29 cellular contexts compared by ENCODE assay signal in the genomic region with DNA sequence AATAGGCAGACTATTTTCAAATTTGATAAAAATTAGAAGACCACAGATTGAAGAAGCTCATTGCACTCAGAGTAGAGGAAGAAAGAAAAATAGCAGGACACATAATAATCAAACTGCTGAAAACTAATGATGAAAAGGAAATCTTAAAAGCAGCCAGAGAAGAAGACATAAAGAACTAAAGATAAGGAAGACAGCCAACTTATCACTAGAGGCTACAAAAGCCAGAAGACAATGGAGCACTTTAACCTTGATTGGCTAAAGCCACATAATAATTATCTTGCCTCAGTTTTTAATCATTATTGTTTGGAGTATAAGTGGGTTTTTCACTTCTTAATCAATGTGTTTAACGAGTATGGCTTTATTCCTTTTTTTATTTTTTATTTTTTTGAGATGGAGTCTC.
"Had no signal": no experiment of that assay in that cellular context is flagged by ENCODE, and none has a peak within 500 bp of the region (broad histone marks: within the 10 kb centered on the region; RNA-seq: fewer than 3 reads in every experiment).

No MANE protein-coding gene starts in this region.

- H3K4me1 Mint-ChIP-seq: endodermal cell had no signal

- DNase-seq: colonic mucosa; cortex of kidney; dermis blood vessel endothelial cell; dorsolateral prefrontal cortex; effector CD4-positive, alpha-beta T cell; effector CD8-positive, alpha-beta T cell; effector memory CD4-positive, alpha-beta T cell; effector memory CD8-positive, alpha-beta T cell; endodermal cell; erythroblast; esophagus squamous epithelium; foreskin fibroblast; foreskin keratinocyte; foreskin melanocyte; gastrocnemius medialis; glutamatergic neuron; head of caudate nucleus; heart left ventricle; heart right ventricle had no signal

- ATAC-seq: effector memory CD8-positive, alpha-beta T cell; esophagus mucosa; foreskin keratinocyte; gastrocnemius medialis; gastroesophageal sphincter; heart left ventricle; heart right ventricle had no signal

- H3K27me3 ChIP-seq: colonic mucosa, esophagus muscularis mucosa, esophagus squamous epithelium, foreskin keratinocyte, gastrocnemius medialis, gastroesophageal sphincter, heart left ventricle, heart right ventricle had no signal

- H3K36me3 ChIP-seq: colonic mucosa, esophagus muscularis mucosa, esophagus squamous epithelium, gastrocnemius medialis, gastroesophageal sphincter, heart left ventricle, heart right ventricle had no signal

- H3K27ac ChIP-seq: colonic mucosa, coronary artery, dorsolateral prefrontal cortex, epithelial cell of prostate, esophagus muscularis mucosa, esophagus squamous epithelium, foreskin keratinocyte, gastrocnemius medialis, gastroesophageal sphincter, heart left ventricle, heart right ventricle had no signal

- H3K9me3 ChIP-seq: colonic mucosa, esophagus squamous epithelium, gastrocnemius medialis had no signal

- H3K27ac Mint-ChIP-seq: dendritic cell treated with granulocyte-macrophage colony-stimulating factor and Interleukin-4, amounts not matched to agents 40 ng/mL and 50 ng/mL, for 4 days; effector memory CD8-positive, alpha-beta T cell; endodermal cell had no signal

- H3K4me3 Mint-ChIP-seq: dendritic cell treated with granulocyte-macrophage colony-stimulating factor and Interleukin-4, amounts not matched to agents 40 ng/mL and 50 ng/mL, for 4 days; effector memory CD8-positive, alpha-beta T cell; endodermal cell had no signal

- H3K27me3 Mint-ChIP-seq: dendritic cell treated with granulocyte-macrophage colony-stimulating factor and Interleukin-4, amounts not matched to agents 40 ng/mL and 50 ng/mL, for 4 days; effector memory CD8-positive, alpha-beta T cell had no signal

- FAIRE-seq: colon, endometrium, endothelial cell of umbilical vein, frontal cortex had no signal

- H3K4me1 ChIP-seq: colonic mucosa, esophagus muscularis mucosa, esophagus squamous epithelium, foreskin keratinocyte, gastrocnemius medialis, gastroesophageal sphincter, heart left ventricle, heart right ventricle had no signal

- H3K4me3 ChIP-seq: colonic mucosa, coronary artery, dorsolateral prefrontal cortex, esophagus muscularis mucosa, esophagus squamous epithelium, gastrocnemius medialis, gastroesophageal sphincter, heart left ventricle, heart right ventricle had no signal
